Comparison of ENCODE assay signal across 9 cellular contexts in the genomic region with DNA sequence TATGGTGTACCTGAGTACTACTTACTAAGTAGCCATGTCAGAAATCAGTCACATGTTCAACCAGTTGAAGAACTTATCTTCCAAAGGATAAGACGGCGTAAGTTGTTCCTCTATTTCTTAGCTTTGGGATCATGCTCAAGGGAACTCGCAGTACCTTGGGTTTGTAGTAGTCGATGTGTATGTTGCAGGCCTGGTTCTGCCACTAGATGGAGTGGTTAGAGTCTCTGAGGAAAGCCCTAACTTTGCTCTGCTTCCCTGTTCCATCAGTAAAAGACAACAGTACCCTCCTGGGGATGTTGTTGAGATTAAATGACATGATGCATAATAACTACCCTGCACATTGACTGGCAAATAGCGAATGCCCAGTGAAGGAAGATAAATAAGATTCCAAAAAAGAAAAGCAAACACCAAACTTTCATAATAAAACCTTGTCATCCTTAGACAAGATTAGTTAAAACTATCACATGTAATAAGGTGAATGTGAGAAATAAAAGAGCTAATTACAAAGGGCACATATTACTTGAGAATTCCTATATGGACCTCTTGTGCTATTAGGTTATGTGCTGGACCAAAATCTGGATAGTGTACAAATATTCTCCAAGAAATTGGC.
DNase-seq lines count a peak whose midpoint lies in the region; ATAC-seq and TF ChIP-seq lines count a peak whose summit lies in the region.
"Had no signal": no experiment of that assay in that cellular context is flagged by ENCODE, and none has a peak within 500 bp of the region (broad histone marks: within the 10 kb centered on the region; RNA-seq: fewer than 3 reads in every experiment).

No MANE protein-coding gene starts in this region.

- H3K9me3 ChIP-seq in PC-3 (ENCODE audit: low read length) (no peaks in the 10 kb centered on the region), suprapubic skin (no peaks in the 10 kb centered on the region)

- no peaks in the 10 kb centered on the region for H3K9me2 ChIP-seq in PC-3 (replicated peaks; ENCODE audit: low read length)

- H3K27me3 ChIP-seq in PC-3 (ENCODE audit: low read length), result no peaks in the 10 kb centered on the region
- no peaks in the 10 kb centered on the region for H3K27me3 ChIP-seq in suprapubic skin

- in situ Hi-C loops in ACHN (cut with HindIII; ENCODE audit: low pct_ligation_motif_present, low pct_unique_long_range_greater_than_20kb, low sequenced_read_pairs) (no loop called here), GM13977 (cut with MboI; ENCODE audit: low pct_unique_long_range_greater_than_20kb, low sequenced_read_pairs, unreplicated experiment) (no loop called here)

- H3K9ac ChIP-seq in PC-3 (ENCODE audit: low read length), result no peak overlapping the region

- intact Hi-C loops in PC-3 (cut with micrococcal nuclease), result loop anchor here (1.0 to 5.0 kb wide), 2 partner anchors 40 to 538 kb away; no protein-coding TSS in a partner anchor

- H3K4me3 Mint-ChIP-seq in glutamatergic neuron (ENCODE audit: unreplicated experiment), result no peak overlapping the region

- no peak overlapping the region for H3K4me2 ChIP-seq in PC-3 (ENCODE audit: low read length)

- no TSS peak for BruUV-seq in PC-3 (replicated peaks; lab: Mats Ljungman, UMichigan)

- H3K36me3 Mint-ChIP-seq in glutamatergic neuron (ENCODE audit: unreplicated experiment), result no peaks in the 10 kb centered on the region

- TF ChIP-seq CTCF in GM13977 (IDR thresholded peaks at IDR 0.05; ENCODE audit: extremely low read depth, insufficient read depth, missing control alignments) (peak; percentile 37), PC-3 (conservative IDR thresholded peaks at IDR 0.05; ENCODE audit: low read depth, low read length) (peak; percentile 90), glutamatergic neuron (IDR thresholded peaks at IDR 0.05; ENCODE audit: partially characterized antibody, unreplicated experiment) (peak; percentile 46), suprapubic skin (IDR thresholded peaks at IDR 0.05) (peak in 1 of 2 donors; percentile 25)

- no peak for TF ChIP-seq EP300 in suprapubic skin (IDR thresholded peaks at IDR 0.05)

- no peaks in the 10 kb centered on the region for H3K36me3 ChIP-seq in PC-3 (ENCODE audit: low read depth, low read length)
- no peaks in the 10 kb centered on the region for H3K36me3 ChIP-seq in suprapubic skin

- no peak for TF ChIP-seq POLR2A in suprapubic skin (IDR thresholded peaks at IDR 0.05)

- peak; percentile 99 for ATAC-seq in PC-3

- POLR2A ChIA-PET in PC-3 (lab: Charles Lee; ENCODE audit: unreplicated experiment), result no interaction called here

- DNase-seq in ACHN (peak; percentile 41), GM13977 (ENCODE audit: low spot score) (peak; percentile 17), PC-3 (peak; percentile 68), glutamatergic neuron (peak; percentile 33), suprapubic skin (ENCODE audit: low spot score in 2 of 2) (no peak), NCI-H774 (lab: John Stamatoyannopoulos, UW) (no peak), NCI-H1105 (lab: John Stamatoyannopoulos, UW) (no peak), NCI-H1930 (lab: John Stamatoyannopoulos, UW) (no peak)
- DNase-seq: activated T-cell treated with anti-CD3 and anti-CD28 coated beads, Interleukin-2, amount 50 U/mL, for 1 hour had no signal

- H3K27ac Mint-ChIP-seq in glutamatergic neuron (ENCODE audit: unreplicated experiment), result no peak overlapping the region

- H3K4me1 Mint-ChIP-seq in glutamatergic neuron (ENCODE audit: low read depth, unreplicated experiment), result no peaks in the 10 kb centered on the region

- H3F3A ChIP-seq in PC-3 (ENCODE audit: low read length, unreplicated experiment), result no peaks in the 10 kb centered on the region

- H3K9me3 Mint-ChIP-seq in glutamatergic neuron (ENCODE audit: unreplicated experiment), result no peaks in the 10 kb centered on the region

- H3K79me2 ChIP-seq in PC-3 (ENCODE audit: low read length), result no peaks in the 10 kb centered on the region

- 58% methylated on average over 5 of the region's 5 CpGs for WGBS in suprapubic skin

- H3K4me1 ChIP-seq in PC-3 (ENCODE audit: insufficient read depth, low read length), result no peaks in the 10 kb centered on the region
- H3K4me1 ChIP-seq in suprapubic skin, result no peaks in the 10 kb centered on the region

- no peaks in the 10 kb centered on the region for H4K20me1 ChIP-seq in PC-3 (ENCODE audit: low read length)

- peak overlapping the region; percentile 33; the same call in 1 of the 2 replicates for H2AFZ ChIP-seq in PC-3 (ENCODE audit: low read length)

- no peak overlapping the region for H3K4me3 ChIP-seq in PC-3 (ENCODE audit: low read length)
- no peak overlapping the region for H3K4me3 ChIP-seq in suprapubic skin

- CTCF ChIA-PET in PC-3 (lab: Charles Lee), result interaction anchor here (1.1 kb wide), 1 partner anchor 38 kb away, joined by 3 read pairs; no protein-coding TSS in a partner anchor

- peaks cover 1% of the 10 kb centered on the region for H3K27me3 Mint-ChIP-seq in glutamatergic neuron (ENCODE audit: unreplicated experiment)

- H3K27ac ChIP-seq in PC-3 (ENCODE audit: low read length) (no peak overlapping the region), suprapubic skin (no peak overlapping the region)

Comparison
In these comparisons a context has a peak if more than half of its experiments do, and no peak if none do; other contexts are left out.
1. DNase-seq: peak in ACHN (single experiment), GM13977 (single experiment), PC-3 (single experiment) and glutamatergic neuron (single experiment); none in suprapubic skin (0 of 2), NCI-H774 (single experiment), NCI-H1105 (single experiment) and NCI-H1930 (0 of 2).